17 cellular contexts compared by ENCODE assay signal in the genomic region with DNA sequence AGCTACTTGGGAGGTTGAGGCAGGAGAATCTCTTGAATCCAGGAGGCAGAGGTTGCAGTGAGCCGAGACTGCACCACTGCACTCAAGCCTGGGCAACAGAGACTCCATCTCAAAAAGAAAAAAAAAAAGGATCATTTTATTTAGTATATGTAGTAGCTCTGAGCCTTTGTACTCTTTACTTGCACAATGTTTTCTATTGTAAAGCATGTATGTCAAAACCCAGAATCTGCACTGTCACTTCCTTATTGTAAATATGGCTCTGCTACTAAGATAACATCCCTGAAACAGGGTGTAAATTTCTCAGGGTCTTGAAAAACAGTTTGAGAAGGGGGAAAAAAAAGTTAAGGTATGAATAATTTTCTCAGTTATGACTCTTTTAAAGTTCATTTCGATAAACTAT. TPM values are rescaled to one million over a fixed set of nuclear protein-coding genes. Genes with fewer than 3 reads are reported as not detected.
DNase-seq lines count a peak whose midpoint lies in the region; ATAC-seq, FAIRE-seq and TF ChIP-seq lines count a peak whose summit lies in the region.
"Had no signal": no experiment of that assay in that cellular context is flagged by ENCODE, and none has a peak within 500 bp of the region (broad histone marks: within the 10 kb centered on the region; RNA-seq: fewer than 3 reads in every experiment).

No MANE protein-coding gene starts in this region.

- no peak overlapping the region for H2BK20ac ChIP-seq in IMR-90 (ENCODE audit: low read depth, low read length)

- dilution Hi-C loops in IMR-90 (cut with HindIII; ENCODE audit: low sequenced_read_pairs, unreplicated experiment): no loop called here

- peaks cover 52% of the 10 kb centered on the region for H3K79me2 ChIP-seq in GM12878 (ENCODE audit: control insufficient read depth, insufficient read depth, low read length)

- H2AFZ ChIP-seq in IMR-90 (replicated peaks; ENCODE audit: low read length, poor library complexity) (no peak overlapping the region), GM12878 (ENCODE audit: control insufficient read depth, low read depth, low read length) (no peak overlapping the region)

- no peaks in the 10 kb centered on the region for H3K9me3 ChIP-seq in IMR-90 (ENCODE audit: control insufficient read depth, insufficient read depth, low read length)
- no peaks in the 10 kb centered on the region; the same call in 2 of the 3 replicates for H3K9me3 ChIP-seq in GM12878 (replicated peaks; ENCODE audit: control insufficient read depth, insufficient read depth, low read length)
- no peaks in the 10 kb centered on the region for H3K9me3 ChIP-seq in naive thymus-derived CD4-positive, alpha-beta T cell (ENCODE audit: control insufficient read depth in 2 of 3, low read length in 3 of 3)
- H3K9me3 ChIP-seq: suprapubic skin had no signal

- TF ChIP-seq RAD21 in IMR-90 (IDR thresholded peaks at IDR 0.05; ENCODE audit: low read length): no peak
- TF ChIP-seq RAD21 in GM12878 (IDR thresholded peaks at IDR 0.05; ENCODE audit: insufficient read depth, low read depth, low read length): no peak

- H3K4me1 Mint-ChIP-seq in naive thymus-derived CD4-positive, alpha-beta T cell: peaks cover 11 to 44% (median 29%) of the 10 kb centered on the region in 7 donors

- no peaks in the 10 kb centered on the region for H3K27me3 Mint-ChIP-seq in naive thymus-derived CD4-positive, alpha-beta T cell

- H2AK9ac ChIP-seq in IMR-90 (replicated peaks; ENCODE audit: low read depth, low read length, poor library complexity): no peak overlapping the region

- no peak overlapping the region for H3K18ac ChIP-seq in IMR-90 (ENCODE audit: low read depth, low read length)

- no peak overlapping the region for H2BK15ac ChIP-seq in IMR-90 (ENCODE audit: low read depth, low read length)

- CTCF ChIA-PET in IMR-90 (lab: Yijun Ruan, JAX) (no interaction called here), GM12878 (lab: Yijun Ruan, JAX) (interaction anchor here (1.2 kb wide), 1 partner anchor 19 kb away, joined by 3 read pairs; no protein-coding TSS in a partner anchor)
- CTCF ChIA-PET in naive thymus-derived CD4-positive, alpha-beta T cell (lab: Charles Lee): interaction anchor here (0.6 kb wide), 1 partner anchor 34 kb away, joined by 4 read pairs; no protein-coding TSS in a partner anchor

- no peak overlapping the region for H3K4me2 ChIP-seq in IMR-90 (ENCODE audit: low read depth, low read length)
- no peak overlapping the region for H3K4me2 ChIP-seq in GM12878 (ENCODE audit: control insufficient read depth, insufficient read depth)

- no peak overlapping the region for H3K4ac ChIP-seq in IMR-90 (ENCODE audit: low read depth, low read length)

- no peak for TF ChIP-seq EP300 in GM12878 (IDR thresholded peaks at IDR 0.05; ENCODE audit: borderline replicate concordance in 1 of 2, control insufficient read depth in 1 of 2, low read depth in 2 of 2, low read length in 2 of 2)

- no peak for FAIRE-seq in GM12878 (lab: Jason Lieb, UNC)

- RAD21 ChIA-PET in GM12878 (lab: Charles Lee; ENCODE audit: unreplicated experiment): interaction anchor here (0.7 to 1.5 kb wide), 3 partner anchors 24 to 195 kb away, joined by 3 to 5 read pairs (median 3); no protein-coding TSS in a partner anchor

- TF ChIP-seq CTCF in IMR-90 (conservative IDR thresholded peaks at IDR 0.05; ENCODE audit: low read depth, low read length): no peak
- no peak for TF ChIP-seq CTCF in GM12878 (IDR thresholded peaks at IDR 0.05 in 2 of 3, conservative IDR thresholded peaks at IDR 0.05 in 1 of 3; ENCODE audit: control insufficient read depth in 2 of 3, extremely low read depth in 1 of 3, insufficient read depth in 1 of 3, low read depth in 3 of 3, low read length in 3 of 3)

- no peaks in the 10 kb centered on the region for H3K36me3 ChIP-seq in IMR-90 (ENCODE audit: control insufficient read depth, insufficient read depth, low read length)
- H3K36me3 ChIP-seq in GM12878 (ENCODE audit: control insufficient read depth in 2 of 2, insufficient read depth in 2 of 2, low read length in 1 of 2): no peaks in the 10 kb centered on the region; a peak in 1 of 4 replicates
- H3K36me3 ChIP-seq in naive thymus-derived CD4-positive, alpha-beta T cell (ENCODE audit: control insufficient read depth in 2 of 3, insufficient read depth in 3 of 3, low read length in 3 of 3): no peaks in the 10 kb centered on the region
- H3K36me3 ChIP-seq: suprapubic skin had no signal

- SMC1A ChIA-PET in GM12878 (lab: Charles Lee; ENCODE audit: uncharacterized antibody, unreplicated experiment): interaction anchor here (0.7 to 2.1 kb wide), 5 partner anchors 9 to 33 kb away, joined by 3 to 6 read pairs (median 4); no protein-coding TSS in a partner anchor

- intact Hi-C loops in IMR-90 (cut with micrococcal nuclease): no loop called here
- intact Hi-C loops in GM12878 (cut with micrococcal nuclease; ENCODE audit: unreplicated experiment): no loop called here
- intact Hi-C loops in naive thymus-derived CD4-positive, alpha-beta T cell (cut with micrococcal nuclease): no loop called here

- in situ Hi-C loops in IMR-90 (cut with MboI; ENCODE audit: low sequenced_read_pairs): no loop called here
- in situ Hi-C loops in GM12878 (cut with MboI): no loop called here

- no peak overlapping the region for H2AK5ac ChIP-seq in IMR-90 (ENCODE audit: low read depth, low read length)

- H3K27me3 ChIP-seq in IMR-90 (ENCODE audit: control insufficient read depth, insufficient read depth, low read length): no peaks in the 10 kb centered on the region
- H3K27me3 ChIP-seq in GM12878 (replicated peaks in 1 of 2; ENCODE audit: control insufficient read depth in 2 of 2, insufficient read depth in 2 of 2, low read length in 1 of 2): no peaks in the 10 kb centered on the region
- H3K27me3 ChIP-seq in naive thymus-derived CD4-positive, alpha-beta T cell (ENCODE audit: control insufficient read depth in 2 of 2, insufficient read depth in 2 of 2, low read length in 2 of 2): no peaks in the 10 kb centered on the region
- H3K27me3 ChIP-seq: foreskin keratinocyte, suprapubic skin had no signal

- no peak overlapping the region for H3K27ac Mint-ChIP-seq in naive thymus-derived CD4-positive, alpha-beta T cell
- H3K27ac Mint-ChIP-seq: activated CD8-positive, alpha-beta T cell treated with anti-CD3 and anti-CD28 coated beads, Interleukin-2, amount 10 ng/mL, durations not matched to agents 7 days and 5 days had no signal

- H3K4me1 ChIP-seq in IMR-90 (ENCODE audit: control insufficient read depth, insufficient read depth, low read length) (peaks cover 6% of the 10 kb centered on the region), GM12878 (ENCODE audit: control insufficient read depth, insufficient read depth, low read length) (peaks cover 28% of the 10 kb centered on the region)
- H3K4me1 ChIP-seq in naive thymus-derived CD4-positive, alpha-beta T cell (ENCODE audit: control insufficient read depth in 2 of 2, insufficient read depth in 2 of 2, low read length in 2 of 2): peaks cover 0 to 3% of the 10 kb centered on the region in 2 donors

- no peak for TF ChIP-seq POLR2A in IMR-90 (IDR thresholded peaks at IDR 0.05; ENCODE audit: low read depth, low read length)
- no peak for TF ChIP-seq POLR2A in GM12878 (IDR thresholded peaks at IDR 0.05; ENCODE audit: low read depth, low read length)

- no TSS peak for BruUV-seq in IMR-90 (replicated peaks; lab: Mats Ljungman, UMichigan)
- no TSS peak for BruUV-seq in GM12878 (replicated peaks; lab: Mats Ljungman, UMichigan)

- POLR2A ChIA-PET in IMR-90 (lab: Charles Lee; ENCODE audit: unreplicated experiment) (no interaction called here), GM12878 (lab: Charles Lee) (interaction anchor here (1.6 kb wide), 1 partner anchor 23 kb away, joined by 4 read pairs; no protein-coding TSS in a partner anchor)
- POLR2A ChIA-PET in naive thymus-derived CD4-positive, alpha-beta T cell (lab: Charles Lee): no interaction called here

- WGBS in IMR-90 (ENCODE audit: extremely low coverage in 2 of 2, insufficient read length in 1 of 2), 2 experiments: 100% methylated on average over 1 of the region's 2 CpGs; no CpG with 5 or more reads in 1 of the 2 experiments
- WGBS in GM12878 (ENCODE audit: insufficient coverage, insufficient replicate concordance, low lambda C conversion rate, missing lambda C conversion rate): 75% methylated on average over 2 of the region's 2 CpGs

- peaks cover 0 to 6% (median 2%) of the 10 kb centered on the region in 5 donors for H3K36me3 Mint-ChIP-seq in naive thymus-derived CD4-positive, alpha-beta T cell

- no peak overlapping the region for H3K23ac ChIP-seq in IMR-90 (ENCODE audit: low read depth, low read length)

- H4K8ac ChIP-seq in IMR-90 (ENCODE audit: low read depth in 2 of 2, low read length in 2 of 2): no peak overlapping the region

- no peak overlapping the region for H3K56ac ChIP-seq in IMR-90 (ENCODE audit: extremely low read depth, insufficient read depth, low read length)

- H3K9ac ChIP-seq in IMR-90 (ENCODE audit: low read depth, low read length): no peak overlapping the region
- H3K9ac ChIP-seq in GM12878 (ENCODE audit: control insufficient read depth, insufficient read depth, low read length): no peak overlapping the region

- peaks cover 31 to 51% of the 10 kb centered on the region in 2 experiments for H3K79me1 ChIP-seq in IMR-90 (ENCODE audit: low read depth in 1 of 2, low read length in 2 of 2)

- H2BK120ac ChIP-seq in IMR-90 (ENCODE audit: low read depth, low read length): no peak overlapping the region

- no peak overlapping the region for H4K91ac ChIP-seq in IMR-90 (ENCODE audit: insufficient read depth, low read depth, low read length)

- H4K20me1 ChIP-seq in IMR-90 (ENCODE audit: insufficient read depth, low read length): peaks cover 23% of the 10 kb centered on the region; the same call in 1 of the 2 replicates
- H4K20me1 ChIP-seq in GM12878 (ENCODE audit: control insufficient read depth, insufficient read depth): no peaks in the 10 kb centered on the region

- no peak overlapping the region for H3K4me3 ChIP-seq in IMR-90 (ENCODE audit: insufficient read depth, low read depth, low read length)
- H3K4me3 ChIP-seq in GM12878: no peak overlapping the region
- H3K4me3 ChIP-seq in naive thymus-derived CD4-positive, alpha-beta T cell (ENCODE audit: low read length): no peak overlapping the region
- H3K4me3 ChIP-seq: suprapubic skin had no signal

- H3K27ac ChIP-seq in IMR-90 (ENCODE audit: insufficient read depth, low read length): no peak overlapping the region
- H3K27ac ChIP-seq in GM12878 (ENCODE audit: control insufficient read depth, insufficient read depth): peak overlapping the region; percentile 33; the same call in 1 of the 2 replicates
- no peak overlapping the region for H3K27ac ChIP-seq in naive thymus-derived CD4-positive, alpha-beta T cell (ENCODE audit: low read depth, low read length)
- H3K27ac ChIP-seq: foreskin keratinocyte, suprapubic skin had no signal

- H2BK5ac ChIP-seq in IMR-90 (ENCODE audit: low read depth, low read length, poor library complexity, severe bottlenecking): no peak overlapping the region

- no peak overlapping the region for H4K5ac ChIP-seq in IMR-90 (ENCODE audit: low read depth, low read length)

- DNase-seq in IMR-90: peak; percentile 22
- peak; percentile 60 for DNase-seq in NOMO-1 treated with dmso at 0.1 percent for 144 hours (lab: John Stamatoyannopoulos, UW; ENCODE audit: unreplicated experiment)
- no peak for DNase-seq in GM12878 (ENCODE audit: low read depth, low spot score)
- no peak for DNase-seq in naive thymus-derived CD4-positive, alpha-beta T cell
- DNase-seq in NCI-H2227 (lab: John Stamatoyannopoulos, UW; ENCODE audit: unreplicated experiment): no peak
- DNase-seq: activated CD8-positive, alpha-beta T cell treated with anti-CD3 and anti-CD28 coated beads, Interleukin-2, amount 10 ng/mL, durations not matched to agents 7 days and 5 days; activated naive CD4-positive, alpha-beta T cell treated with anti-CD3 and anti-CD28 coated beads, Interleukin-2, amount 50 U/mL, for 16 hours; activated T-cell treated with anti-CD3 and anti-CD28 coated beads, Interleukin-2, amount 50 U/mL, for 48 hours; foreskin keratinocyte; left cardiac atrium; midbrain; MM.1S; NCI-H2081 treated with DMSO at 0.1 percent for 48 hours; NCI-H774 had no signal

- H3K9me3 Mint-ChIP-seq in naive thymus-derived CD4-positive, alpha-beta T cell: no peaks in the 10 kb centered on the region

- H3K9me1 ChIP-seq in IMR-90 (ENCODE audit: insufficient read depth, low read length): peaks cover 4% of the 10 kb centered on the region

- ATAC-seq in IMR-90 (ENCODE audit: low read depth) (no peak), GM12878 (no peak), HG03520 (IDR thresholded peaks at IDR 0.05; ENCODE audit: unreplicated experiment) (no peak), GM19023 (IDR thresholded peaks at IDR 0.05; ENCODE audit: unreplicated experiment) (no peak)
- peak; percentile 55 for ATAC-seq in naive thymus-derived CD4-positive, alpha-beta T cell
- ATAC-seq: activated CD8-positive, alpha-beta T cell treated with anti-CD3 and anti-CD28 coated beads, Interleukin-2, amount 10 ng/mL, durations not matched to agents 7 days and 5 days; foreskin keratinocyte; left cardiac atrium had no signal

- H3K14ac ChIP-seq in IMR-90 (replicated peaks; ENCODE audit: low read depth, low read length): no peak overlapping the region

- H3K4me3 Mint-ChIP-seq in naive thymus-derived CD4-positive, alpha-beta T cell: no peak overlapping the region
- H3K4me3 Mint-ChIP-seq: activated CD8-positive, alpha-beta T cell treated with anti-CD3 and anti-CD28 coated beads, Interleukin-2, amount 10 ng/mL, durations not matched to agents 7 days and 5 days had no signal

RNA-seq across cellular contexts. Expression of a gene that starts 35.1 kb away (rescaled TPM):
- 26.5 and 32.2 TPM in 2 replicates for total RNA-seq in IMR-90 (2012; rRNA removed)
- 14.1 and 15.5 TPM in 2 replicates for polyA plus RNA-seq in IMR-90 (2012; rRNA removed)
- 5.0 and 19.4 TPM in 2 replicates for polyA plus RNA-seq in IMR-90 (2012; cell fraction: cytosol; rRNA removed)
- 10.6 and 24.7 TPM in 2 replicates for polyA plus RNA-seq in IMR-90 (2012; cell fraction: nucleus; rRNA removed; ENCODE audit: low replicate concordance)
- total RNA-seq in GM12878 (2013; cell fraction: nucleolus; rRNA removed): 165 and 166 TPM in 2 replicates
- total RNA-seq in GM12878 (2014; rRNA removed): 28.0 and 32.0 TPM in 2 replicates
- 31.6 and 32.8 TPM in 2 replicates for total RNA-seq in GM12878 (2014; rRNA removed; fragmentation: Illumina TruSeq; extraction: Trizol)
- 39.8 and 43.8 TPM in 2 replicates for total RNA-seq in GM12878 (2021)
- polyA plus RNA-seq in GM12878 (2011; ENCODE audit: low read depth): 10.0 TPM
- 33.8 and 44.3 TPM in 2 replicates for polyA plus RNA-seq in GM12878 (2011; rRNA removed)
- 12.8 and 13.7 TPM in 2 replicates for polyA plus RNA-seq in GM12878 (2011; cell fraction: cytosol; rRNA removed)
- 27.9 and 29.0 TPM in 2 replicates for polyA plus RNA-seq in GM12878 (2011; cell fraction: nucleus; rRNA removed)
- polyA plus RNA-seq in GM12878 (2012): 15.1 and 15.6 TPM in 2 replicates
- 24.7 and 25.5 TPM in 2 replicates for polyA plus RNA-seq in GM12878 (2014; fragmentation: Illumina TruSeq; extraction: Trizol)
- 10 to 100 TPM in 1 of 2 experiments, 1 to 10 TPM in 1; 8.3 to 10.4 TPM for polyA plus RNA-seq in GM12878 (2014; fragmentation: Nextera tagmentation; extraction: Ambion mirVana)
- 15.1 and 17.7 TPM in 2 replicates for polyA plus RNA-seq in GM12878 (2014; rRNA removed)
- 10 to 100 TPM; 22.9 to 28.3 TPM for polyA plus RNA-seq in GM12878 (2016; fragmentation: Nextera tagmentation; extraction: Ambion mirVana)
- polyA minus RNA-seq in GM12878 (2011; rRNA and poly(A)+ RNA removed): 52.5 and 59.2 TPM in 2 replicates
- 17.4 and 23.6 TPM in 2 replicates for polyA minus RNA-seq in GM12878 (2011; cell fraction: cytosol; rRNA and poly(A)+ RNA removed)
- polyA minus RNA-seq in GM12878 (2011; cell fraction: nucleus; rRNA and poly(A)+ RNA removed): 41.2 and 71.8 TPM in 2 replicates
- 10 to 100 TPM; 54.6 to 77.1 (median 66.6) TPM for total RNA-seq in naive thymus-derived CD4-positive, alpha-beta T cell
- 10 to 100 TPM; 20.2 to 30.8 TPM for polyA plus RNA-seq in naive thymus-derived CD4-positive, alpha-beta T cell

Comparison
In these comparisons a context has a peak if more than half of its experiments do, and no peak if none do; other contexts are left out.
1. DNase-seq: peak in IMR-90 (single experiment) and NOMO-1 treated with dmso at 0.1 percent for 144 hours (single experiment); none in GM12878 (single experiment), naive thymus-derived CD4-positive, alpha-beta T cell (0 of 9) and NCI-H2227 (single experiment).